ENCODE assay signal across 1 cellular context in genomic region chr20:50750145-50750671, GRCh38.
TF ChIP-seq lines count a peak whose summit lies in the region.

No MANE protein-coding gene starts in this region.

TF ChIP-seq in endothelial cell of umbilical vein, 7 proteins besides CTCF, POLR2A, EP300 and RAD21:
- TF ChIP-seq JUN (IDR thresholded peaks at IDR 0.05; ENCODE audit: borderline replicate concordance, insufficient read depth, insufficient read length, low read depth), result no peak
- TF ChIP-seq GATA2 (IDR thresholded peaks at IDR 0.05; ENCODE audit: insufficient read depth, insufficient read length, low read depth, low read length), result no peak
- no peak for TF ChIP-seq MYC (IDR thresholded peaks at IDR 0.05; ENCODE audit: low read depth, low read length)
- TF ChIP-seq EZH2 (IDR thresholded peaks at IDR 0.05; ENCODE audit: borderline replicate concordance, low read depth, low read length, severe bottlenecking), result no peak
- TF ChIP-seq POLR2AphosphoS5 (IDR thresholded peaks at IDR 0.05; ENCODE audit: insufficient read depth, low read depth, low read length), result no peak
- TF ChIP-seq FOS (IDR thresholded peaks at IDR 0.05; ENCODE audit: borderline replicate concordance, insufficient read depth, low read length), result no peak
- TF ChIP-seq, protein P1, sequence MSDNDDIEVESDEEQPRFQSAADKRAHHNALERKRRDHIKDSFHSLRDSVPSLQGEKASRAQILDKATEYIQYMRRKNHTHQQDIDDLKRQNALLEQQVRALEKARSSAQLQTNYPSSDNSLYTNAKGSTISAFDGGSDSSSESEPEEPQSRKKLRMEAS (IDR thresholded peaks at IDR 0.05; ENCODE audit: insufficient read depth, insufficient read length), result no peak
